In genomic region chr5:95392593-95393182, GRCh38 we compare ENCODE assay signal across 1 cellular context.
TF ChIP-seq lines count a peak whose summit lies in the region.

No MANE protein-coding gene starts in this region.

TF ChIP-seq in K562, 482 proteins besides CTCF, POLR2A, EP300 and RAD21 (continued from another document and continues in another):
- TF ChIP-seq, protein P1, sequence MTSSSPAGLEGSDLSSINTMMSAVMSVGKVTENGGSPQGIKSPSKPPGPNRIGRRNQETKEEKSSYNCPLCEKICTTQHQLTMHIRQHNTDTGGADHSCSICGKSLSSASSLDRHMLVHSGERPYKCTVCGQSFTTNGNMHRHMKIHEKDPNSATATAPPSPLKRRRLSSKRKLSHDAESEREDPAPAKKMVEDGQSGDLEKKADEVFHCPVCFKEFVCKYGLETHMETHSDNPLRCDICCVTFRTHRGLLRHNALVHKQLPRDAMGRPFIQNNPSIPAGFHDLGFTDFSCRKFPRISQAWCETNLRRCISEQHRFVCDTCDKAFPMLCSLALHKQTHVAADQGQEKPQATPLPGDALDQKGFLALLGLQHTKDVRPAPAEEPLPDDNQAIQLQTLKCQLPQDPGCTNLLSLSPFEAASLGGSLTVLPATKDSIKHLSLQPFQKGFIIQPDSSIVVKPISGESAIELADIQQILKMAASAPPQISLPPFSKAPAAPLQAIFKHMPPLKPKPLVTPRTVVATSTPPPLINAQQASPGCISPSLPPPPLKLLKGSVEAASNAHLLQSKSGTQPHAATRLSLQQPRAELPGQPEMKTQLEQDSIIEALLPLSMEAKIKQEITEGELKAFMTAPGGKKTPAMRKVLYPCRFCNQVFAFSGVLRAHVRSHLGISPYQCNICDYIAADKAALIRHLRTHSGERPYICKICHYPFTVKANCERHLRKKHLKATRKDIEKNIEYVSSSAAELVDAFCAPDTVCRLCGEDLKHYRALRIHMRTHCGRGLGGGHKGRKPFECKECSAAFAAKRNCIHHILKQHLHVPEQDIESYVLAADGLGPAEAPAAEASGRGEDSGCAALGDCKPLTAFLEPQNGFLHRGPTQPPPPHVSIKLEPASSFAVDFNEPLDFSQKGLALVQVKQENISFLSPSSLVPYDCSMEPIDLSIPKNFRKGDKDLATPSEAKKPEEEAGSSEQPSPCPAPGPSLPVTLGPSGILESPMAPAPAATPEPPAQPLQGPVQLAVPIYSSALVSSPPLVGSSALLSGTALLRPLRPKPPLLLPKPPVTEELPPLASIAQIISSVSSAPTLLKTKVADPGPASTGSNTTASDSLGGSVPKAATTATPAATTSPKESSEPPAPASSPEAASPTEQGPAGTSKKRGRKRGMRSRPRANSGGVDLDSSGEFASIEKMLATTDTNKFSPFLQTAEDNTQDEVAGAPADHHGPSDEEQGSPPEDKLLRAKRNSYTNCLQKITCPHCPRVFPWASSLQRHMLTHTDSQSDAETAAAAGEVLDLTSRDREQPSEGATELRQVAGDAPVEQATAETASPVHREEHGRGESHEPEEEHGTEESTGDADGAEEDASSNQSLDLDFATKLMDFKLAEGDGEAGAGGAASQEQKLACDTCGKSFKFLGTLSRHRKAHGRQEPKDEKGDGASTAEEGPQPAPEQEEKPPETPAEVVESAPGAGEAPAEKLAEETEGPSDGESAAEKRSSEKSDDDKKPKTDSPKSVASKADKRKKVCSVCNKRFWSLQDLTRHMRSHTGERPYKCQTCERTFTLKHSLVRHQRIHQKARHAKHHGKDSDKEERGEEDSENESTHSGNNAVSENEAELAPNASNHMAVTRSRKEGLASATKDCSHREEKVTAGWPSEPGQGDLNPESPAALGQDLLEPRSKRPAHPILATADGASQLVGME (CRISPR knock-in tag; IDR thresholded peaks at IDR 0.05): no peak
- TF ChIP-seq, protein P2, sequence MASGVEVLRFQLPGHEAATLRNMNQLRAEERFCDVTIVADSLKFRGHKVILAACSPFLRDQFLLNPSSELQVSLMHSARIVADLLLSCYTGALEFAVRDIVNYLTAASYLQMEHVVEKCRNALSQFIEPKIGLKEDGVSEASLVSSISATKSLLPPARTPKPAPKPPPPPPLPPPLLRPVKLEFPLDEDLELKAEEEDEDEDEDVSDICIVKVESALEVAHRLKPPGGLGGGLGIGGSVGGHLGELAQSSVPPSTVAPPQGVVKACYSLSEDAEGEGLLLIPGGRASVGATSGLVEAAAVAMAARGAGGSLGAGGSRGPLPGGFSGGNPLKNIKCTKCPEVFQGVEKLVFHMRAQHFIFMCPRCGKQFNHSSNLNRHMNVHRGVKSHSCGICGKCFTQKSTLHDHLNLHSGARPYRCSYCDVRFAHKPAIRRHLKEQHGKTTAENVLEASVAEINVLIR (CRISPR knock-in tag; IDR thresholded peaks at IDR 0.05): no peak
- TF ChIP-seq ARHGAP35 (IDR thresholded peaks at IDR 0.05; ENCODE audit: partially characterized antibody) (no peak), EGR1 (conservative IDR thresholded peaks at IDR 0.05) (no peak), RNF2 (IDR thresholded peaks at IDR 0.05) (no peak), ZNF592 (IDR thresholded peaks at IDR 0.05) (no peak), FOXJ2 (tag; IDR thresholded peaks at IDR 0.05) (peak; percentile 97), ZNF75A (CRISPR knock-in tag; IDR thresholded peaks at IDR 0.05) (no peak), RB1 (IDR thresholded peaks at IDR 0.05; ENCODE audit: low read depth) (no peak), USF2 (CRISPR knock-in tag; IDR thresholded peaks at IDR 0.05) (no peak), SRSF3 (IDR thresholded peaks at IDR 0.05; ENCODE audit: insufficient read depth, low read length) (no peak), HEY1 (CRISPR knock-in tag; IDR thresholded peaks at IDR 0.05; ENCODE audit: borderline replicate concordance) (no peak), NCOA6 (IDR thresholded peaks at IDR 0.05) (no peak), NFE2 (IDR thresholded peaks at IDR 0.05; ENCODE audit: low read depth) (peak; percentile 91), HDAC3 (IDR thresholded peaks at IDR 0.05; ENCODE audit: borderline replicate concordance, partially characterized antibody) (no peak), MIER1 (IDR thresholded peaks at IDR 0.05; ENCODE audit: low read depth) (no peak), ZNF780A (CRISPR knock-in tag; IDR thresholded peaks at IDR 0.05) (no peak), GABPA (tag; conservative IDR thresholded peaks at IDR 0.05; ENCODE audit: low read depth) (0 out of 2 replicates have a peak, but pooled peaks have one; percentile 10), ZNF444 (CRISPR knock-in tag; IDR thresholded peaks at IDR 0.05) (no peak), ATF6 (CRISPR knock-in tag; IDR thresholded peaks at IDR 0.05) (no peak), MYBL2 (IDR thresholded peaks at IDR 0.05; ENCODE audit: low read depth) (no peak), MYBL2 (CRISPR knock-in tag; IDR thresholded peaks at IDR 0.05; ENCODE audit: borderline replicate concordance) (no peak), CC2D1A (IDR thresholded peaks at IDR 0.05) (no peak), CREB5 (CRISPR knock-in tag; IDR thresholded peaks at IDR 0.05) (no peak), KLF1 (tag; IDR thresholded peaks at IDR 0.05) (no peak), GTF2B (IDR thresholded peaks at IDR 0.05; ENCODE audit: extremely low read depth, insufficient read length) (no peak), MAFF (IDR thresholded peaks at IDR 0.05; ENCODE audit: low read length) (peak; percentile 88), ZBTB9 (CRISPR knock-in tag; IDR thresholded peaks at IDR 0.05) (no peak), MCM2 (IDR thresholded peaks at IDR 0.05; ENCODE audit: low read depth) (no peak), RFX7 (CRISPR knock-in tag; IDR thresholded peaks at IDR 0.05) (no peak), NCOA4 (IDR thresholded peaks at IDR 0.05; ENCODE audit: partially characterized antibody) (no peak), SNRNP70 (optimal IDR thresholded peaks at IDR 0.05; ENCODE audit: low read depth, low read length) (no peak), PCBP2 (IDR thresholded peaks at IDR 0.05; ENCODE audit: low read depth, low read length, poor library complexity, severe bottlenecking) (no peak)
- TF ChIP-seq, protein P3, sequence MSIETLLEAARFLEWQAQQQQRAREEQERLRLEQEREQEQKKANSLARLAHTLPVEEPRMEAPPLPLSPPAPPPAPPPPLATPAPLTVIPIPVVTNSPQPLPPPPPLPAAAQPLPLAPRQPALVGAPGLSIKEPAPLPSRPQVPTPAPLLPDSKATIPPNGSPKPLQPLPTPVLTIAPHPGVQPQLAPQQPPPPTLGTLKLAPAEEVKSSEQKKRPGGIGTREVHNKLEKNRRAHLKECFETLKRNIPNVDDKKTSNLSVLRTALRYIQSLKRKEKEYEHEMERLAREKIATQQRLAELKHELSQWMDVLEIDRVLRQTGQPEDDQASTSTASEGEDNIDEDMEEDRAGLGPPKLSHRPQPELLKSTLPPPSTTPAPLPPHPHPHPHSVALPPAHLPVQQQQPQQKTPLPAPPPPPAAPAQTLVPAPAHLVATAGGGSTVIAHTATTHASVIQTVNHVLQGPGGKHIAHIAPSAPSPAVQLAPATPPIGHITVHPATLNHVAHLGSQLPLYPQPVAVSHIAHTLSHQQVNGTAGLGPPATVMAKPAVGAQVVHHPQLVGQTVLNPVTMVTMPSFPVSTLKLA (conservative IDR thresholded peaks at IDR 0.05): no peak
- TF ChIP-seq, protein P4, sequence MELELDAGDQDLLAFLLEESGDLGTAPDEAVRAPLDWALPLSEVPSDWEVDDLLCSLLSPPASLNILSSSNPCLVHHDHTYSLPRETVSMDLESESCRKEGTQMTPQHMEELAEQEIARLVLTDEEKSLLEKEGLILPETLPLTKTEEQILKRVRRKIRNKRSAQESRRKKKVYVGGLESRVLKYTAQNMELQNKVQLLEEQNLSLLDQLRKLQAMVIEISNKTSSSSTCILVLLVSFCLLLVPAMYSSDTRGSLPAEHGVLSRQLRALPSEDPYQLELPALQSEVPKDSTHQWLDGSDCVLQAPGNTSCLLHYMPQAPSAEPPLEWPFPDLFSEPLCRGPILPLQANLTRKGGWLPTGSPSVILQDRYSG (tag; conservative IDR thresholded peaks at IDR 0.05; ENCODE audit: low read depth): peak; percentile 76
- TF ChIP-seq, protein P5, sequence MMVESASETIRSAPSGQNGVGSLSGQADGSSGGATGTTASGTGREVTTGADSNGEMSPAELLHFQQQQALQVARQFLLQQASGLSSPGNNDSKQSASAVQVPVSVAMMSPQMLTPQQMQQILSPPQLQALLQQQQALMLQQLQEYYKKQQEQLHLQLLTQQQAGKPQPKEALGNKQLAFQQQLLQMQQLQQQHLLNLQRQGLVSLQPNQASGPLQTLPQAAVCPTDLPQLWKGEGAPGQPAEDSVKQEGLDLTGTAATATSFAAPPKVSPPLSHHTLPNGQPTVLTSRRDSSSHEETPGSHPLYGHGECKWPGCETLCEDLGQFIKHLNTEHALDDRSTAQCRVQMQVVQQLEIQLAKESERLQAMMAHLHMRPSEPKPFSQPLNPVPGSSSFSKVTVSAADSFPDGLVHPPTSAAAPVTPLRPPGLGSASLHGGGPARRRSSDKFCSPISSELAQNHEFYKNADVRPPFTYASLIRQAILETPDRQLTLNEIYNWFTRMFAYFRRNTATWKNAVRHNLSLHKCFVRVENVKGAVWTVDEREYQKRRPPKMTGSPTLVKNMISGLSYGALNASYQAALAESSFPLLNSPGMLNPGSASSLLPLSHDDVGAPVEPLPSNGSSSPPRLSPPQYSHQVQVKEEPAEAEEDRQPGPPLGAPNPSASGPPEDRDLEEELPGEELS (CRISPR knock-in tag; IDR thresholded peaks at IDR 0.05; ENCODE audit: borderline replicate concordance): no peak
